ENCODE assay signal across 22 cellular contexts in the genomic region with DNA sequence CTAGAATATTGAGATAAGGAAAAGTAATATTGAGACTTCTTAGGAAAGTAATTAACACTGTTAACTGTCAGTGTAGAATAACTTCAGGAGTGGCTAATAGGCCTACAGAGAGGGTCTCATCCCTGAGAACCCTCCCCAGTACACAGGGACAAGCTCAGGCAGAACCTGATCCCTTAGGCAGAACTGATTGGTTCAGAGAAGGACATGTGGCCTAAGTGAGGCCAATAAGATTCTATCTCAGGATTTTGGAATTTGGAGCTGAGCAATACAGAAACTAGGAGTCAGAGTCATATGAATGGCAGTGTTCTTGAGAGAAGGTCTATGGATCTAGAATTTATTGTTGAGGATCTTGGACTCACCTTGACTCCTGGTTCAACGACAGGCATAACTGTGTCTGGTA.
"Had no signal": no experiment of that assay in that cellular context is flagged by ENCODE, and none has a peak within 500 bp of the region (broad histone marks: within the 10 kb centered on the region; RNA-seq: fewer than 3 reads in every experiment).

No MANE protein-coding gene starts in this region.

- H3K36me3 Mint-ChIP-seq: naive thymus-derived CD8-positive, alpha-beta T cell; neural progenitor cell had no signal

- H3K27ac Mint-ChIP-seq: neural progenitor cell; stimulated activated naive B cell treated with anti-CD40 and anti-IgM and Interleukin-4, amounts not matched to agents 10 μg/mL and 1 μg/mL and 100 μg/mL, for 72 hours; stimulated activated naive CD8-positive, alpha-beta T cell treated with anti-CD3 and anti-CD28 coated beads, Interleukin-15, amount 100 ng/mL, for 72 hours had no signal

- H3K27me3 Mint-ChIP-seq: stimulated activated naive CD8-positive, alpha-beta T cell treated with anti-CD3 and anti-CD28 coated beads, Interleukin-15, amount 100 ng/mL, for 72 hours had no signal

- H3K4me2 ChIP-seq: neural progenitor cell had no signal

- H3K4me1 Mint-ChIP-seq: naive thymus-derived CD8-positive, alpha-beta T cell; neural progenitor cell; stimulated activated naive B cell treated with anti-CD40 and anti-IgM and Interleukin-4, amounts not matched to agents 10 μg/mL and 1 μg/mL and 100 μg/mL, for 72 hours; stimulated activated naive CD8-positive, alpha-beta T cell treated with anti-CD3 and anti-CD28 coated beads, Interleukin-15, amount 100 ng/mL, for 72 hours had no signal

- H3K9me3 Mint-ChIP-seq: naive thymus-derived CD8-positive, alpha-beta T cell; neural progenitor cell; stimulated activated naive B cell treated with anti-CD40 and anti-IgM and Interleukin-4, amounts not matched to agents 10 μg/mL and 1 μg/mL and 100 μg/mL, for 72 hours; stimulated activated naive CD8-positive, alpha-beta T cell treated with anti-CD3 and anti-CD28 coated beads, Interleukin-15, amount 100 ng/mL, for 72 hours had no signal

- H3K4me3 ChIP-seq: dorsolateral prefrontal cortex, heart left ventricle, mucosa of descending colon, neural progenitor cell, ovary, right atrium auricular region, sigmoid colon, skin epidermis, testis, tibial nerve had no signal

- H2AFZ ChIP-seq: neural progenitor cell had no signal

- H3K27ac ChIP-seq: dorsolateral prefrontal cortex, heart left ventricle, neural progenitor cell, ovary, right atrium auricular region, sigmoid colon, skin epidermis, testis, tibial nerve had no signal

- H3K9ac ChIP-seq: neural progenitor cell had no signal

- FAIRE-seq: frontal cortex, islet of Langerhans had no signal

- DNase-seq: cortex of kidney; dorsolateral prefrontal cortex; effector CD8-positive, alpha-beta T cell; heart left ventricle; hippocampal formation; kidney glomerular epithelial cell; mucosa of descending colon; naive thymus-derived CD8-positive, alpha-beta T cell; nucleus accumbens; ovary; sigmoid colon; stimulated activated CD4-positive, alpha-beta T cell treated with anti-CD3 and anti-CD28 coated beads, Interleukin-2, amount 100 ng/mL, for 24 hours; stimulated activated CD4-positive, alpha-beta T cell treated with anti-CD3 and anti-CD28 coated beads, Interleukin-4, amount 100 ng/mL, for 4 hours; stimulated activated naive B cell treated with anti-CD40 and anti-IgM and Interleukin-4, amounts not matched to agents 10 μg/mL and 1 μg/mL and 100 μg/mL, for 72 hours; stimulated activated naive CD8-positive, alpha-beta T cell treated with anti-CD3 and anti-CD28 coated beads, Interleukin-15, amount 100 ng/mL, for 72 hours; testis had no signal

- H3K36me3 ChIP-seq: heart left ventricle, neural progenitor cell, ovary, right atrium auricular region, sigmoid colon, tibial nerve had no signal

- H3K4me1 ChIP-seq: heart left ventricle, neural progenitor cell, right atrium auricular region, sigmoid colon, testis, tibial nerve had no signal

- H3K27me3 ChIP-seq: ovary, right atrium auricular region, testis had no signal

- ATAC-seq: heart left ventricle; mucosa of descending colon; naive thymus-derived CD8-positive, alpha-beta T cell; stimulated activated naive B cell treated with anti-CD40 and anti-IgM and Interleukin-4, amounts not matched to agents 10 μg/mL and 1 μg/mL and 100 μg/mL, for 72 hours; stimulated activated naive CD8-positive, alpha-beta T cell treated with anti-CD3 and anti-CD28 coated beads, Interleukin-15, amount 100 ng/mL, for 72 hours had no signal

- H3K9me3 ChIP-seq: heart left ventricle, mucosa of descending colon, ovary, right atrium auricular region, sigmoid colon, testis, tibial nerve had no signal

- H3K4me3 Mint-ChIP-seq: naive thymus-derived CD8-positive, alpha-beta T cell; neural progenitor cell; stimulated activated naive B cell treated with anti-CD40 and anti-IgM and Interleukin-4, amounts not matched to agents 10 μg/mL and 1 μg/mL and 100 μg/mL, for 72 hours; stimulated activated naive CD8-positive, alpha-beta T cell treated with anti-CD3 and anti-CD28 coated beads, Interleukin-15, amount 100 ng/mL, for 72 hours had no signal
